Comparison of ENCODE assay signal across 9 cellular contexts in the genomic region with DNA sequence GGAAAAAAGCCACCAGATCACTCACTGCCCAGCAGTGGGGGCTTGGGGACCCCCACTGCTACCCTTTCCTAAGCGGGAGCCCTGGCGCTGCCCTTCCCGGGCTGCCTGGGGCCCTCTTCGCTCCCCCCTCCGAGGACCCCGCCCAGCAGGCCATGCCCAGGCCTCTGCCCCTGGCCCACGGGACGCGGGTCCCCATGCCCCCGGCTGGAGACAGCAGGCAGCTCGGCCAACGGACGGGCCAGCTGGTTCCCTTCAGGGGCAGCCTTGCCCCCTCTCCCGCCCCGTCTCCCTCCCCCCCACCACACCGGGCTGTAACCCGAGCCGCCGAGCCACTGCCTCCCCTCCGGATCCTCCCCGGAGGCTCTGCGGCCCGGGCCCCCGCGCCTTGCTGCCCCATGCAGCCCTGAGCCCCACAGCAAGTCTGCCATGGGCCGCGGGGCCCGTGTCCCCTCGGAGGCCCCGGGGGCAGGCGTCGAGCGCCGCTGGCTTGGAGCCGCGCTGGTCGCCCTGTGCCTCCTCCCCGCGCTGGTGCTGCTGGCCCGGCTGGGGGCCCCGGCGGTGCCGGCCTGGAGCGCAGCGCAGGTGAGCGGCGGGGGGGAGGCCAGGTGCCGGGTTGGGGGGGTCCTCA. TPM values are rescaled to one million over a fixed set of nuclear protein-coding genes. Genes with fewer than 3 reads are reported as not detected.
A peak's percentile ranks its signal among the peaks of the same experiment; 100 is the strongest.
DNase-seq lines count a peak whose midpoint lies in the region; ATAC-seq and TF ChIP-seq lines count a peak whose summit lies in the region.
"Had no signal": no experiment of that assay in that cellular context is flagged by ENCODE, and none has a peak within 500 bp of the region (broad histone marks: within the 10 kb centered on the region; RNA-seq: fewer than 3 reads in every experiment).

A gene (plus strand): TSS at position 381 of the 628 bp plus-strand sequence. CDS start 46 bp downstream, at position 427.

- TF ChIP-seq CTCF in esophagus muscularis mucosa (IDR thresholded peaks at IDR 0.05) = no peak

- TF ChIP-seq POLR2A in esophagus muscularis mucosa (IDR thresholded peaks at IDR 0.05; ENCODE audit: low read depth) = no peak

- H3K4me1 ChIP-seq in HUES64 (ENCODE audit: insufficient read depth, low read length) = no peaks in the 10 kb centered on the region
- H3K4me1 ChIP-seq in esophagus muscularis mucosa = peaks cover 10 to 26% (median 25%) of the 10 kb centered on the region in 4 donors
- peaks cover 0 to 4% of the 10 kb centered on the region in 2 donors for H3K4me1 ChIP-seq in naive thymus-derived CD4-positive, alpha-beta T cell (ENCODE audit: control insufficient read depth in 2 of 2, insufficient read depth in 2 of 2, low read length in 2 of 2)

- H3K4me3 ChIP-seq in HUES64 (ENCODE audit: low read length) (peak within 1 kb of the TSS; percentile 49), esophagus muscularis mucosa (peak within 1 kb of the TSS; percentile 41 to 54 (median 46))
- no peak within 1 kb of the TSS for H3K4me3 ChIP-seq in naive thymus-derived CD4-positive, alpha-beta T cell (ENCODE audit: low read length)

- DNase-seq in AG20443 (ENCODE audit: low spot score) = peak; percentile 46
- DNase-seq in esophagus muscularis mucosa (ENCODE audit: extremely low spot score) = no peak
- DNase-seq in naive thymus-derived CD4-positive, alpha-beta T cell = peak in 1 of 9 donors; percentile 31
- DNase-seq in NCI-H187 (lab: John Stamatoyannopoulos, UW) = no peak
- DNase-seq in NCI-H526 (lab: John Stamatoyannopoulos, UW) = no peak
- DNase-seq in HK-2 (ENCODE audit: unreplicated experiment) = no peak
- no peak for DNase-seq in SW480 (ENCODE audit: low spot score)
- DNase-seq: NCI-H1694 treated with DMSO at 0.1 percent for 48 hours had no signal

- H3K4me3 Mint-ChIP-seq in naive thymus-derived CD4-positive, alpha-beta T cell = peak within 1 kb of the TSS in 9 of 10 donors; percentile 29 to 92 (median 63)

- CTCF ChIA-PET in naive thymus-derived CD4-positive, alpha-beta T cell (lab: Charles Lee) = interaction anchor here (1.3 kb wide), 1 partner anchor 17 kb away, joined by 3 read pairs; no protein-coding TSS in a partner anchor

- H3K9me3 ChIP-seq in HUES64 (ENCODE audit: insufficient read depth, low read depth, low read length) = no peaks in the 10 kb centered on the region
- H3K9me3 ChIP-seq in esophagus muscularis mucosa = no peaks in the 10 kb centered on the region
- H3K9me3 ChIP-seq in naive thymus-derived CD4-positive, alpha-beta T cell (ENCODE audit: control insufficient read depth in 2 of 3, low read length in 3 of 3) = no peaks in the 10 kb centered on the region

- peaks cover 7% of the 10 kb centered on the region; the same call in 1 of the 2 replicates for H3K36me3 ChIP-seq in HUES64 (ENCODE audit: insufficient read depth, low read length)
- peaks cover 21 to 36% (median 29%) of the 10 kb centered on the region in 4 donors for H3K36me3 ChIP-seq in esophagus muscularis mucosa
- peaks cover 0 to 7% (median 0%) of the 10 kb centered on the region in 3 experiments for H3K36me3 ChIP-seq in naive thymus-derived CD4-positive, alpha-beta T cell (ENCODE audit: control insufficient read depth in 2 of 3, insufficient read depth in 3 of 3, low read length in 3 of 3)

- ATAC-seq in naive thymus-derived CD4-positive, alpha-beta T cell = no peak

- peaks cover 0 to 5% (median 0%) of the 10 kb centered on the region in 5 donors for H3K27me3 Mint-ChIP-seq in naive thymus-derived CD4-positive, alpha-beta T cell

- H3K36me3 Mint-ChIP-seq in naive thymus-derived CD4-positive, alpha-beta T cell = peaks cover 0 to 2% (median 0%) of the 10 kb centered on the region in 5 donors

- TF ChIP-seq EP300 in esophagus muscularis mucosa (IDR thresholded peaks at IDR 0.05) = no peak

- WGBS in HUES64 = 2% methylated on average over 47 of the region's 48 CpGs
- 6% methylated on average over 14 of the region's 48 CpGs for WGBS in esophagus muscularis mucosa

- POLR2A ChIA-PET in naive thymus-derived CD4-positive, alpha-beta T cell (lab: Charles Lee) = interaction anchor here (0.7 to 4.4 kb wide), 5 partner anchors 17 to 92 kb away, joined by 3 to 86 read pairs (median 4); a partner anchor contains a TSS

- H3K27ac Mint-ChIP-seq in naive thymus-derived CD4-positive, alpha-beta T cell = peak within 1 kb of the TSS in 5 of 9 donors; percentile 21 to 74 (median 31)

- peaks cover 0 to 4% (median 0%) of the 10 kb centered on the region in 11 donors for H3K9me3 Mint-ChIP-seq in naive thymus-derived CD4-positive, alpha-beta T cell

- H3K27me3 ChIP-seq in HUES64 (ENCODE audit: insufficient read depth, low read length) (peaks cover 22% of the 10 kb centered on the region), esophagus muscularis mucosa (peaks cover 10 to 44% (median 22%) of the 10 kb centered on the region in 4 donors)
- H3K27me3 ChIP-seq in naive thymus-derived CD4-positive, alpha-beta T cell (ENCODE audit: control insufficient read depth in 2 of 2, insufficient read depth in 2 of 2, low read length in 2 of 2) = no peaks in the 10 kb centered on the region

- peaks cover 0 to 5% (median 4%) of the 10 kb centered on the region in 7 donors for H3K4me1 Mint-ChIP-seq in naive thymus-derived CD4-positive, alpha-beta T cell

- H3K27ac ChIP-seq in HUES64 (ENCODE audit: low read depth, low read length) (no peak within 1 kb of the TSS), esophagus muscularis mucosa (replicated peaks in 1 of 4) (peak within 1 kb of the TSS; percentile 77 to 87 (median 82))
- no peak within 1 kb of the TSS for H3K27ac ChIP-seq in naive thymus-derived CD4-positive, alpha-beta T cell (ENCODE audit: low read depth, low read length)

- intact Hi-C loops in esophagus muscularis mucosa (cut with DNase I) = no loop called here
- intact Hi-C loops in naive thymus-derived CD4-positive, alpha-beta T cell (cut with micrococcal nuclease) = loop anchor here in 1 of 2 donors (2.0 kb wide), 3 partner anchors 27 to 119 kb away; a partner anchor contains a TSS

- no peak within 1 kb of the TSS; the same call in 1 of the 2 replicates for H3K9ac ChIP-seq in HUES64 (ENCODE audit: low read depth, low read length)

RNA-seq across cellular contexts. Expression of the gene that starts here (rescaled TPM):
- polyA plus RNA-seq in HUES64 (2013, experiment 1 of 2) = 2.6 TPM
- polyA plus RNA-seq in HUES64 (2013, experiment 2 of 2) = 3.0 TPM
- 10 to 100 TPM in 3 of 4 donors, 1 to 10 TPM in 1; 3.2 to 19.5 (median 14.0) TPM for total RNA-seq in esophagus muscularis mucosa
- total RNA-seq in naive thymus-derived CD4-positive, alpha-beta T cell = 10 to 100 TPM in 1 of 5 experiments, 1 to 10 TPM in 4; 2.7 to 12.8 (median 4.2) TPM
- polyA plus RNA-seq in naive thymus-derived CD4-positive, alpha-beta T cell = not detected

Comparison
In these comparisons a context has a peak if more than half of its experiments do, and no peak if none do; other contexts are left out.
1. H3K27ac ChIP-seq: peak in esophagus muscularis mucosa (4 of 4); none in HUES64 (single experiment) and naive thymus-derived CD4-positive, alpha-beta T cell (single experiment).